In the genomic region with DNA sequence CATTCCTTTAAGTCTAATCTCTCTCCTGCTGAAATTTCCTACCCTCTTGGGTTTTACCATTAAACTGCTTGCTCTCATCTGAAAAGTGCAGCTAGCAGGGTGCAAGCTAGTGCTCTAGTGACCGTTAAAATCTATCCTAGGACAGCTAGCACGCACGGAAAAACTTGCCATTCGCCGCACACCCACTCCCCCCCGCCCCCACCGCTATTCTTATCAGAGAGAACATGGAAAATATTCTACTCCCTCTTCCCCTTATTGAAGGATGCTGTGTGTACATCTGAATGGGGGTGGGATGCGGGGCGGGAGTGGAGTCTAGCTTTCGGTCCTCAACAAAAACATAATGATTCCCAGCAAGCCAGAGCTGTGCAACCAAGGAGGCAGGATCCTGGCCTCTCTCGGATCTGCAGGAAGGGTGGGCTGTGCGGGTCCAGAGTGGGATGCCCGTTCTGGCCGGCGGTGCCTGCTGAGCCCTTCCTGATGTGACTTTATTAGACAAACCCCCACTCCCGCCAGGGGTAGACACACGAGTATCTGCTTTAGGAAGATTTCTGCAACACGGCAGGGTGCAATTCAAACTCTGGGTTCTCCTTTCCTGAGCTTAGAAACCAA, we compare ENCODE assay signal across 9 cellular contexts. TPM values are rescaled to one million over a fixed set of nuclear protein-coding genes. Genes with fewer than 3 reads are reported as not detected.
A peak's percentile ranks its signal among the peaks of the same experiment; 100 is the strongest.
DNase-seq lines count a peak whose midpoint lies in the region; ATAC-seq and TF ChIP-seq lines count a peak whose summit lies in the region.
"Had no signal": no experiment of that assay in that cellular context is flagged by ENCODE, and none has a peak within 500 bp of the region (broad histone marks: within the 10 kb centered on the region; RNA-seq: fewer than 3 reads in every experiment).

No MANE protein-coding gene starts in this region.

- in situ Hi-C loops in G401 (cut with HindIII; ENCODE audit: low sequenced_read_pairs), result no loop called here

- H3K27ac Mint-ChIP-seq in CD14-positive monocyte (no peak overlapping the region), brain (peak overlapping the region in 2 of 5 experiments; percentile 40 to 92), nephron (no peak overlapping the region)

- CTCF ChIA-PET in HEK293 (lab: Yijun Ruan, JAX), result interaction anchor here (0.6 to 2.8 kb wide), 25 partner anchors 10 to 1396 kb away, joined by 3 to 25 read pairs (median 3); no protein-coding TSS in a partner anchor

- H3K4me1 Mint-ChIP-seq in CD14-positive monocyte (peaks cover 21% of the 10 kb centered on the region), brain (peaks cover 23% of the 10 kb centered on the region), nephron (peaks cover 28% of the 10 kb centered on the region)

- POLR2A ChIA-PET in HEK293 (lab: Yijun Ruan, JAX), result interaction anchor here (2.1 kb wide), 1 partner anchor 157 kb away, joined by 7 read pairs; a partner anchor contains a TSS

- H3K27me3 Mint-ChIP-seq in CD14-positive monocyte (ENCODE audit: low read depth in 3 of 3), result peaks cover 56 to 75% (median 67%) of the 10 kb centered on the region in 3 donors
- H3K27me3 Mint-ChIP-seq in brain, result peaks cover 50% of the 10 kb centered on the region
- peaks cover 89% of the 10 kb centered on the region for H3K27me3 Mint-ChIP-seq in nephron (ENCODE audit: low read depth)

- no peak overlapping the region for H3K4me3 ChIP-seq in HEK293 (ENCODE audit: low read depth, low read length)

- H3K36me3 ChIP-seq in HEK293 (ENCODE audit: control insufficient read depth in 2 of 2, insufficient read depth in 1 of 2, low read length in 2 of 2), result no peaks in the 10 kb centered on the region

- peaks cover 2% of the 10 kb centered on the region; the same call in 1 of the 2 replicates for H3K4me1 ChIP-seq in HEK293 (ENCODE audit: control insufficient read depth, insufficient read depth, low read length)

- ATAC-seq in GM21390 (IDR thresholded peaks at IDR 0.05; ENCODE audit: unreplicated experiment), result no peak

- no peaks in the 10 kb centered on the region for H3K9me3 ChIP-seq in HEK293 (ENCODE audit: control insufficient read depth, insufficient read depth, low read depth, low read length)

- H3K9me3 Mint-ChIP-seq in CD14-positive monocyte, result peaks cover 4 to 17% (median 11%) of the 10 kb centered on the region in 7 donors
- H3K9me3 Mint-ChIP-seq in brain, result peaks cover 3 to 9% (median 8%) of the 10 kb centered on the region in 5 experiments
- peaks cover 2% of the 10 kb centered on the region for H3K9me3 Mint-ChIP-seq in nephron

- no peak for DNase-seq in CD14-positive monocyte (ENCODE audit: low spot score)
- no peak for DNase-seq in G401 (ENCODE audit: low spot score)
- DNase-seq in NCI-H526 (lab: John Stamatoyannopoulos, UW), result no peak
- DNase-seq in NCI-H1417 treated with DMSO at 0.1 percent for 48 hours (lab: John Stamatoyannopoulos, UW), result no peak

- H3K4me3 Mint-ChIP-seq in CD14-positive monocyte, result peak overlapping the region; percentile 71 to 85
- peak overlapping the region; percentile 90 to 92 (median 91) for H3K4me3 Mint-ChIP-seq in brain
- peak overlapping the region; percentile 85 to 86 (median 85) for H3K4me3 Mint-ChIP-seq in nephron

- no peak overlapping the region for H3K27ac ChIP-seq in HEK293 (ENCODE audit: extremely low read depth, low read depth, low read length)

- intact Hi-C loops in CD14-positive monocyte (cut with micrococcal nuclease), result no loop called here

- TF ChIP-seq CTCF in CD14-positive monocyte (IDR thresholded peaks at IDR 0.05) (no peak), HEK293 (tag by site-specific recombination; IDR thresholded peaks at IDR 0.05) (no peak), brain (conservative IDR thresholded peaks at IDR 0.05) (no peak), nephron (IDR thresholded peaks at IDR 0.05; ENCODE audit: unreplicated experiment in 3 of 3) (no peak)

- peaks cover 4 to 6% of the 10 kb centered on the region in 2 donors for H3K36me3 Mint-ChIP-seq in CD14-positive monocyte
- peaks cover 5% of the 10 kb centered on the region for H3K36me3 Mint-ChIP-seq in brain
- H3K36me3 Mint-ChIP-seq in nephron (ENCODE audit: low read depth), result peaks cover 14% of the 10 kb centered on the region

TF ChIP-seq in HEK293, 187 proteins besides CTCF, POLR2A, EP300 and RAD21:
- TF ChIP-seq YY2 (tag by site-specific recombination; IDR thresholded peaks at IDR 0.05) (no peak), GLI2 (tag by site-specific recombination; IDR thresholded peaks at IDR 0.05; ENCODE audit: borderline replicate concordance, low read depth) (no peak), EGR2 (tag by site-specific recombination; IDR thresholded peaks at IDR 0.05; ENCODE audit: low read depth) (0 out of 2 replicates have a peak, but pooled peaks have one; percentile 52), ZFHX2 (tag by site-specific recombination; conservative IDR thresholded peaks at IDR 0.05) (peak; percentile 63)
- TF ChIP-seq, protein P1, sequence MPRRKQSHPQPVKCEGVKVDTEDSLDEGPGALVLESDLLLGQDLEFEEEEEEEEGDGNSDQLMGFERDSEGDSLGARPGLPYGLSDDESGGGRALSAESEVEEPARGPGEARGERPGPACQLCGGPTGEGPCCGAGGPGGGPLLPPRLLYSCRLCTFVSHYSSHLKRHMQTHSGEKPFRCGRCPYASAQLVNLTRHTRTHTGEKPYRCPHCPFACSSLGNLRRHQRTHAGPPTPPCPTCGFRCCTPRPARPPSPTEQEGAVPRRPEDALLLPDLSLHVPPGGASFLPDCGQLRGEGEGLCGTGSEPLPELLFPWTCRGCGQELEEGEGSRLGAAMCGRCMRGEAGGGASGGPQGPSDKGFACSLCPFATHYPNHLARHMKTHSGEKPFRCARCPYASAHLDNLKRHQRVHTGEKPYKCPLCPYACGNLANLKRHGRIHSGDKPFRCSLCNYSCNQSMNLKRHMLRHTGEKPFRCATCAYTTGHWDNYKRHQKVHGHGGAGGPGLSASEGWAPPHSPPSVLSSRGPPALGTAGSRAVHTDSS (tag by site-specific recombination; IDR thresholded peaks at IDR 0.05), result no peak
- TF ChIP-seq, protein P2, sequence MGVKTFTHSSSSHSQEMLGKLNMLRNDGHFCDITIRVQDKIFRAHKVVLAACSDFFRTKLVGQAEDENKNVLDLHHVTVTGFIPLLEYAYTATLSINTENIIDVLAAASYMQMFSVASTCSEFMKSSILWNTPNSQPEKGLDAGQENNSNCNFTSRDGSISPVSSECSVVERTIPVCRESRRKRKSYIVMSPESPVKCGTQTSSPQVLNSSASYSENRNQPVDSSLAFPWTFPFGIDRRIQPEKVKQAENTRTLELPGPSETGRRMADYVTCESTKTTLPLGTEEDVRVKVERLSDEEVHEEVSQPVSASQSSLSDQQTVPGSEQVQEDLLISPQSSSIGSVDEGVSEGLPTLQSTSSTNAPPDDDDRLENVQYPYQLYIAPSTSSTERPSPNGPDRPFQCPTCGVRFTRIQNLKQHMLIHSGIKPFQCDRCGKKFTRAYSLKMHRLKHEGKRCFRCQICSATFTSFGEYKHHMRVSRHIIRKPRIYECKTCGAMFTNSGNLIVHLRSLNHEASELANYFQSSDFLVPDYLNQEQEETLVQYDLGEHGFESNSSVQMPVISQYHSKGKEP (tag by site-specific recombination; IDR thresholded peaks at IDR 0.05), result no peak

RNA-seq across cellular contexts. Expression of a gene that starts 1.1 kb away (rescaled TPM):
- polyA plus RNA-seq in CD14-positive monocyte, result not detected
- 1.1 TPM for polyA plus RNA-seq in brain (ENCODE audit: insufficient read depth, low read depth, low replicate concordance)
- total RNA-seq in G401 (2014; rRNA removed; shearing (Covaris generic)), result not detected in 2 replicates
- total RNA-seq: dermis microvascular lymphatic vessel endothelial cell had no signal
